12 cellular contexts compared by ENCODE assay signal in the genomic region with DNA sequence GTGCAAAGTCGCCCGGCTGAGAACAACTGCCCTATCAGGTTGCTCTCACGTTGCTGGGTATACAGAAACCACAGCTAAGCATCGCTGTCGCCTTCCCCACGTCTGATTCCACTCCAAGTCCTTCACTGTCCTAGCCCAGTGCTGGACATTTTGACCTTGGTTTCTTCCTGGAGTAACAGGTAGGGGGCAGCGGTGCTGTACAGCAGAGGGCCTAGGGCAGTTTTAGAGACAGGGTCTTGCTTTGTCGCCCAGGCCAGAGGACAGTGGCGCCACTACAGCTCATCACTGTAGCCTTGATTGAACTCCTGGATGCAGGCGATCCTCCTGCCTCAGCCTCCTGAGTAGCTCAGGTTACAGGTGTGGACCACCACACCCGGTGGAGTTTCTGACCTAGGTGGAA. TPM values are rescaled to one million over a fixed set of nuclear protein-coding genes. Genes with fewer than 3 reads are reported as not detected.
DNase-seq lines count a peak whose midpoint lies in the region; ATAC-seq, FAIRE-seq and TF ChIP-seq lines count a peak whose summit lies in the region.
"Had no signal": no experiment of that assay in that cellular context is flagged by ENCODE, and none has a peak within 500 bp of the region (broad histone marks: within the 10 kb centered on the region; RNA-seq: fewer than 3 reads in every experiment).

No MANE protein-coding gene starts in this region.

- no peak overlapping the region for H3K4me2 ChIP-seq in SU-DHL-6 (ENCODE audit: low read depth, low read length, poor library complexity, severe bottlenecking)
- no peak overlapping the region for H3K4me2 ChIP-seq in hepatocyte

- no peak overlapping the region for H3K4me3 ChIP-seq in AG04450 (ENCODE audit: low read depth, low read length)
- H3K4me3 ChIP-seq in SU-DHL-6 (ENCODE audit: insufficient read depth, low read length, poor library complexity, severe bottlenecking), result no peak overlapping the region
- no peak overlapping the region for H3K4me3 ChIP-seq in hepatocyte

- POLR2A ChIA-PET in AG04450 (lab: Yijun Ruan, JAX), result interaction anchor here (0.6 kb wide), 2 partner anchors 9 to 76 kb away, joined by 3 to 5 read pairs; no protein-coding TSS in a partner anchor

- H3F3A ChIP-seq in SU-DHL-6 (ENCODE audit: insufficient read depth), result no peaks in the 10 kb centered on the region

- 77% methylated on average over 11 of the region's 11 CpGs for WGBS in hepatocyte (ENCODE audit: low lambda C conversion rate, missing lambda C conversion rate)

- CTCF ChIA-PET in AG04450 (lab: Charles Lee), result interaction anchor here (0.7 to 1.1 kb wide), 5 partner anchors 8 to 48 kb away, joined by 3 to 5 read pairs (median 3); partner anchors contain the start of gene ZNHIT1

- FAIRE-seq in D721Med (lab: Jason Lieb, UNC), result no peak

- H3K9me2 ChIP-seq in SU-DHL-6 (replicated peaks; ENCODE audit: insufficient read depth, low read length) (no peaks in the 10 kb centered on the region), hepatocyte (replicated peaks; ENCODE audit: insufficient read depth) (no peaks in the 10 kb centered on the region)

- H3K9me3 ChIP-seq in AG04450 (ENCODE audit: control insufficient read depth, insufficient read depth, low read length) (no peaks in the 10 kb centered on the region), SU-DHL-6 (ENCODE audit: insufficient read depth, low read length) (no peaks in the 10 kb centered on the region), hepatocyte (ENCODE audit: low read depth) (no peaks in the 10 kb centered on the region)

- ATAC-seq in HG03159 (IDR thresholded peaks at IDR 0.05; ENCODE audit: unreplicated experiment), result no peak

- TF ChIP-seq CTCF in AG04450 (IDR thresholded peaks at IDR 0.05; ENCODE audit: low read depth, low read length), result peak; percentile 35; the same call in 1 of the 2 replicates
- peak; percentile 37 for TF ChIP-seq CTCF in GM12873 (IDR thresholded peaks at IDR 0.05; ENCODE audit: insufficient read depth, low read depth, low read length, missing control alignments)
- peak; percentile 15 for TF ChIP-seq CTCF in SU-DHL-6 (IDR thresholded peaks at IDR 0.05; ENCODE audit: insufficient read depth, low read length, poor library complexity, severe bottlenecking)
- peak; percentile 27 for TF ChIP-seq CTCF in hepatocyte (IDR thresholded peaks at IDR 0.05; ENCODE audit: poor library complexity)
- no peak for TF ChIP-seq CTCF in D721Med (IDR thresholded peaks at IDR 0.05; ENCODE audit: insufficient read depth, missing control alignments)

- H2AFZ ChIP-seq in SU-DHL-6 (ENCODE audit: low read depth, low read length, severe bottlenecking) (no peak overlapping the region), hepatocyte (no peak overlapping the region)

- H3K4me1 ChIP-seq in hepatocyte (ENCODE audit: insufficient read depth), result peaks cover 17% of the 10 kb centered on the region

- H3K9ac ChIP-seq in SU-DHL-6 (ENCODE audit: low read length), result no peak overlapping the region

- H3K27me3 ChIP-seq in AG04450 (ENCODE audit: control insufficient read depth, insufficient read depth, low read length), result no peaks in the 10 kb centered on the region
- no peaks in the 10 kb centered on the region for H3K27me3 ChIP-seq in SU-DHL-6 (ENCODE audit: low read length)
- no peaks in the 10 kb centered on the region for H3K27me3 ChIP-seq in hepatocyte

- no peak for DNase-seq in AG04450 (ENCODE audit: low read depth, low spot score)
- DNase-seq in hepatocyte (ENCODE audit: low spot score), result no peak
- DNase-seq in D721Med (ENCODE audit: insufficient read length, low spot score), result no peak
- DNase-seq in NCI-H2171 treated with DMSO at 0.1 percent for 48 hours (lab: John Stamatoyannopoulos, UW), result no peak
- no peak for DNase-seq in LoVo (ENCODE audit: low spot score)
- DNase-seq: activated T-cell treated with anti-CD3 and anti-CD28 coated beads, Interleukin-2, amount 50 U/mL, for 1 hour; NCI-H187 treated with DMSO at 0.1 percent for 48 hours had no signal

- H3K79me2 ChIP-seq in SU-DHL-6 (ENCODE audit: insufficient read depth, low read length) (no peaks in the 10 kb centered on the region), hepatocyte (no peaks in the 10 kb centered on the region)

- H3K27ac ChIP-seq in AG04450 (ENCODE audit: low read depth, low read length) (no peak overlapping the region), SU-DHL-6 (ENCODE audit: low read depth, low read length) (no peak overlapping the region), hepatocyte (no peak overlapping the region)

- no peaks in the 10 kb centered on the region for H3K36me3 ChIP-seq in SU-DHL-6 (ENCODE audit: low read length)
- H3K36me3 ChIP-seq in hepatocyte (replicated peaks; ENCODE audit: insufficient read depth, low read depth), result no peaks in the 10 kb centered on the region

- H4K20me1 ChIP-seq in SU-DHL-6 (ENCODE audit: low read depth, low read length) (no peaks in the 10 kb centered on the region), hepatocyte (ENCODE audit: insufficient read depth, poor library complexity, severe bottlenecking) (no peaks in the 10 kb centered on the region)

RNA-seq across cellular contexts. Expression of gene CLDN15, which starts 2.6 kb away (rescaled TPM):
- polyA plus RNA-seq in AG04450 (2011; rRNA removed) (3.0 and 3.3 TPM in 2 replicates), hepatocyte (25.7 and 38.8 TPM in 2 replicates)
- polyA minus RNA-seq in AG04450 (2011; rRNA and poly(A)+ RNA removed), result 3.4 and 3.8 TPM in 2 replicates
- 11.4 and 14.3 TPM in 2 replicates for total RNA-seq in hepatocyte

RNA-seq across cellular contexts. Expression of gene FIS1, which starts 9.8 kb away (rescaled TPM):
- polyA plus RNA-seq in AG04450 (2011; rRNA removed) (170 and 198 TPM in 2 replicates), hepatocyte (193 and 238 TPM in 2 replicates)
- 67.2 and 76.8 TPM in 2 replicates for polyA minus RNA-seq in AG04450 (2011; rRNA and poly(A)+ RNA removed)
- total RNA-seq in hepatocyte, result 131 and 150 TPM in 2 replicates

RNA-seq across cellular contexts. Expression of gene ZNHIT1, which starts 17.1 kb away (rescaled TPM):
- 36.0 and 46.2 TPM in 2 replicates for polyA plus RNA-seq in AG04450 (2011; rRNA removed)
- 27.6 and 30.3 TPM in 2 replicates for polyA minus RNA-seq in AG04450 (2011; rRNA and poly(A)+ RNA removed)
- 105 and 110 TPM in 2 replicates for total RNA-seq in hepatocyte
- polyA plus RNA-seq in hepatocyte, result 117 and 145 TPM in 2 replicates

RNA-seq across cellular contexts. Expression of gene PLOD3, which starts 17.7 kb away (rescaled TPM):
- polyA plus RNA-seq in AG04450 (2011; rRNA removed) (60.6 and 86.9 TPM in 2 replicates), hepatocyte (127 and 129 TPM in 2 replicates)
- 57.3 and 84.1 TPM in 2 replicates for polyA minus RNA-seq in AG04450 (2011; rRNA and poly(A)+ RNA removed)
- total RNA-seq in hepatocyte, result 29.5 and 37.6 TPM in 2 replicates

RNA-seq across cellular contexts. Expression of gene MOGAT3, which starts 34.2 kb away (rescaled TPM):
- not detected in 2 replicates for polyA plus RNA-seq in AG04450 (2011; rRNA removed)
- polyA minus RNA-seq in AG04450 (2011; rRNA and poly(A)+ RNA removed), result not detected in 2 replicates
- total RNA-seq in hepatocyte, result 6.3 and 8.4 TPM in 2 replicates
- polyA plus RNA-seq in hepatocyte, result 10.5 and 14.0 TPM in 2 replicates
- total RNA-seq: pulmonary artery endothelial cell; T-helper 1 cell treated with Interleukin-12 subunit alpha and Interleukin-12 subunit beta and Interleukin-4 antibody, amounts not matched to agents 30 ng/mL and 1 ng/mL, for 36 hours had no signal
